In genomic region chr2:217846321-217846743, GRCh38 we compare ENCODE assay signal across 18 cellular contexts.
A peak's percentile ranks its signal among the peaks of the same experiment; 100 is the strongest.
DNase-seq lines count a peak whose midpoint lies in the region; ATAC-seq, FAIRE-seq and TF ChIP-seq lines count a peak whose summit lies in the region.
"Had no signal": no experiment of that assay in that cellular context is flagged by ENCODE, and none has a peak within 500 bp of the region (broad histone marks: within the 10 kb centered on the region; RNA-seq: fewer than 3 reads in every experiment).

No MANE protein-coding gene starts in this region.

- no peaks in the 10 kb centered on the region for H3K9me3 ChIP-seq in GM23248 (ENCODE audit: low read depth)
- H3K9me3 ChIP-seq in skeletal muscle tissue (ENCODE audit: control insufficient read depth in 3 of 3, low read length in 3 of 3) = no peaks in the 10 kb centered on the region
- peaks cover 8% of the 10 kb centered on the region for H3K9me3 ChIP-seq in CD4-positive, alpha-beta T cell (ENCODE audit: control insufficient read depth, low read length)

- no peak overlapping the region for H2AFZ ChIP-seq in GM23248

- no peaks in the 10 kb centered on the region for H3K9me2 ChIP-seq in GM23248 (ENCODE audit: insufficient read depth)

- no peaks in the 10 kb centered on the region for H3K27me3 Mint-ChIP-seq in CD4-positive, alpha-beta T cell
- H3K27me3 Mint-ChIP-seq: activated CD8-positive, alpha-beta memory T cell treated with anti-CD3 and anti-CD28 coated beads, Interleukin-2, amount 10 ng/mL, durations not matched to agents 7 days and 5 days; IgD-negative memory B cell had no signal

- no peak for TF ChIP-seq CTCF in bronchial epithelial cell (IDR thresholded peaks at IDR 0.05; ENCODE audit: insufficient read depth, low read length, severe bottlenecking)
- TF ChIP-seq CTCF in CD4-positive, alpha-beta T cell (IDR thresholded peaks at IDR 0.05) = no peak

- peak; percentile 55 for FAIRE-seq in bronchial epithelial cell (lab: Jason Lieb, UNC)
- FAIRE-seq: G401.6 had no signal

- H3K36me3 ChIP-seq in GM23248 (ENCODE audit: low read depth) = peaks cover 33% of the 10 kb centered on the region
- H3K36me3 ChIP-seq in bronchial epithelial cell (ENCODE audit: control insufficient read depth, insufficient read depth, low read length) = peaks cover 8% of the 10 kb centered on the region
- H3K36me3 ChIP-seq in skeletal muscle tissue (ENCODE audit: control insufficient read depth in 3 of 3, insufficient read depth in 3 of 3, low read length in 3 of 3) = peaks cover 43 to 66% (median 58%) of the 10 kb centered on the region in 3 donors

- POLR2A ChIA-PET in CD4-positive, alpha-beta T cell (lab: Charles Lee) = no interaction called here

- H3K9ac ChIP-seq in GM23248 (no peak overlapping the region), skeletal muscle tissue (ENCODE audit: low read depth in 1 of 3, low read length in 3 of 3) (no peak overlapping the region)

- H3K27me3 ChIP-seq in GM23248 (replicated peaks; ENCODE audit: insufficient read depth) (no peaks in the 10 kb centered on the region), bronchial epithelial cell (ENCODE audit: control insufficient read depth, insufficient read depth, low read length) (no peaks in the 10 kb centered on the region), skeletal muscle tissue (ENCODE audit: control insufficient read depth in 3 of 3, insufficient read depth in 3 of 3, low read length in 3 of 3) (no peaks in the 10 kb centered on the region)
- no peaks in the 10 kb centered on the region for H3K27me3 ChIP-seq in CD4-positive, alpha-beta T cell (ENCODE audit: control insufficient read depth, insufficient read depth, low read length)

- intact Hi-C loops in left colon (cut with DNase I, micrococcal nuclease) = no loop called here
- intact Hi-C loops in CD4-positive, alpha-beta T cell (cut with DNase I, micrococcal nuclease) = no loop called here

- H3K4me2 ChIP-seq in GM23248 (ENCODE audit: unreplicated experiment) = no peak overlapping the region

- peaks cover 89% of the 10 kb centered on the region for H3K79me2 ChIP-seq in GM23248 (ENCODE audit: insufficient read depth)

- no peaks in the 10 kb centered on the region for H3K4me1 Mint-ChIP-seq in CD4-positive, alpha-beta T cell (ENCODE audit: low read depth)
- H3K4me1 Mint-ChIP-seq: activated CD8-positive, alpha-beta memory T cell treated with anti-CD3 and anti-CD28 coated beads, Interleukin-2, amount 10 ng/mL, durations not matched to agents 7 days and 5 days had no signal

- H3K4me1 ChIP-seq in GM23248 (ENCODE audit: insufficient read depth) (peaks cover 50% of the 10 kb centered on the region), skeletal muscle tissue (ENCODE audit: control insufficient read depth in 3 of 3, insufficient read depth in 3 of 3, low read length in 3 of 3) (peaks cover 65 to 97% (median 89%) of the 10 kb centered on the region in 3 donors)

- H3K36me3 Mint-ChIP-seq in activated naive CD4-positive, alpha-beta T cell treated with anti-CD3 and anti-CD28 coated beads, Interleukin-2, amount 50 U/mL, for 72 hours = no peaks in the 10 kb centered on the region
- no peaks in the 10 kb centered on the region for H3K36me3 Mint-ChIP-seq in CD4-positive, alpha-beta T cell (ENCODE audit: low read depth)
- H3K36me3 Mint-ChIP-seq: activated CD8-positive, alpha-beta memory T cell treated with anti-CD3 and anti-CD28 coated beads, Interleukin-2, amount 10 ng/mL, durations not matched to agents 7 days and 5 days; IgD-negative memory B cell had no signal

- ATAC-seq in left colon = peak; percentile 32
- no peak for ATAC-seq in activated naive CD4-positive, alpha-beta T cell treated with anti-CD3 and anti-CD28 coated beads, Interleukin-2, amount 50 U/mL, for 72 hours
- ATAC-seq in CD4-positive, alpha-beta T cell (ENCODE audit: poor library complexity) = no peak
- ATAC-seq: activated CD8-positive, alpha-beta memory T cell treated with anti-CD3 and anti-CD28 coated beads, Interleukin-2, amount 10 ng/mL, durations not matched to agents 7 days and 5 days had no signal

- DNase-seq in GM23248 (peak; percentile 46), bronchial epithelial cell (ENCODE audit: low read depth) (peak; percentile 21), left colon (no peak), hepatic stellate cell (ENCODE audit: low spot score) (no peak)
- no peak for DNase-seq in activated CD4-positive, alpha-beta T cell treated with anti-CD3 and anti-CD28 coated beads, Interleukin-2, amount 50 U/mL, for 1 hour
- DNase-seq in activated naive CD4-positive, alpha-beta T cell treated with anti-CD3 and anti-CD28 coated beads, Interleukin-2, amount 50 U/mL, for 72 hours (ENCODE audit: low spot score in 2 of 2) = no peak
- DNase-seq in CD4-positive, alpha-beta T cell = no peak
- DNase-seq: activated CD8-positive, alpha-beta memory T cell treated with anti-CD3 and anti-CD28 coated beads, Interleukin-2, amount 10 ng/mL, durations not matched to agents 7 days and 5 days; activated naive CD4-positive, alpha-beta T cell treated with Interleukin-2 at 50 U/mL for 16 hours; NCI-H1048; NCI-H2171; stimulated activated CD4-positive, alpha-beta T cell treated with anti-CD3 and anti-CD28 coated beads, Interleukin-4, amount 100 ng/mL, for 24 hours; T-helper 1 cell had no signal

- H3K4me3 ChIP-seq in GM23248 = no peak overlapping the region
- H3K4me3 ChIP-seq in bronchial epithelial cell (ENCODE audit: low read depth, low read length) = no peak overlapping the region
- no peak overlapping the region for H3K4me3 ChIP-seq in skeletal muscle tissue (ENCODE audit: low read length in 3 of 3)

- in situ Hi-C loops in GM23248 (cut with MboI) = no loop called here

- no peak overlapping the region for H3K27ac Mint-ChIP-seq in activated naive CD4-positive, alpha-beta T cell treated with anti-CD3 and anti-CD28 coated beads, Interleukin-2, amount 50 U/mL, for 72 hours
- no peak overlapping the region for H3K27ac Mint-ChIP-seq in CD4-positive, alpha-beta T cell
- H3K27ac Mint-ChIP-seq: activated CD8-positive, alpha-beta memory T cell treated with anti-CD3 and anti-CD28 coated beads, Interleukin-2, amount 10 ng/mL, durations not matched to agents 7 days and 5 days; brain; IgD-negative memory B cell had no signal

- no peak overlapping the region for H3K4me3 Mint-ChIP-seq in CD4-positive, alpha-beta T cell
- H3K4me3 Mint-ChIP-seq: activated CD8-positive, alpha-beta memory T cell treated with anti-CD3 and anti-CD28 coated beads, Interleukin-2, amount 10 ng/mL, durations not matched to agents 7 days and 5 days; brain; IgD-negative memory B cell; neural crest cell had no signal

- WGBS in GM23248 (ENCODE audit: low coverage in 1 of 2, low lambda C conversion rate in 2 of 2, missing lambda C conversion rate in 2 of 2), 2 experiments = 22 to 46% methylated on average over 3 of the region's 3 CpGs

- no peaks in the 10 kb centered on the region; the same call in 1 of the 2 replicates for H4K20me1 ChIP-seq in GM23248 (ENCODE audit: insufficient read depth)

- peaks cover 39% of the 10 kb centered on the region for H3F3A ChIP-seq in GM23248 (ENCODE audit: insufficient read depth)

- H3K27ac ChIP-seq in GM23248 = 0 out of 2 replicates have a peak overlapping the region, but pooled peaks have one; percentile 20
- H3K27ac ChIP-seq in skeletal muscle tissue (ENCODE audit: low read depth, low read length) = peak overlapping the region; percentile 81
- H3K27ac ChIP-seq in CD4-positive, alpha-beta T cell (ENCODE audit: low read depth, low read length) = no peak overlapping the region

- CTCF ChIA-PET in CD4-positive, alpha-beta T cell (lab: Charles Lee) = no interaction called here

- no peaks in the 10 kb centered on the region for H3K9me3 Mint-ChIP-seq in activated naive CD4-positive, alpha-beta T cell treated with anti-CD3 and anti-CD28 coated beads, Interleukin-2, amount 50 U/mL, for 72 hours
- no peaks in the 10 kb centered on the region for H3K9me3 Mint-ChIP-seq in CD4-positive, alpha-beta T cell
- H3K9me3 Mint-ChIP-seq: IgD-negative memory B cell, neural crest cell had no signal

Comparison
In these comparisons a context has a peak if more than half of its experiments do, and no peak if none do; other contexts are left out.
1. DNase-seq: peak in GM23248 (single experiment) and bronchial epithelial cell (single experiment); none in left colon (0 of 2), activated CD4-positive, alpha-beta T cell treated with anti-CD3 and anti-CD28 coated beads, Interleukin-2, amount 50 U/mL, for 1 hour (single experiment), activated naive CD4-positive, alpha-beta T cell treated with anti-CD3 and anti-CD28 coated beads, Interleukin-2, amount 50 U/mL, for 72 hours (0 of 2), CD4-positive, alpha-beta T cell (0 of 10) and hepatic stellate cell (single experiment).